In the genomic region with DNA sequence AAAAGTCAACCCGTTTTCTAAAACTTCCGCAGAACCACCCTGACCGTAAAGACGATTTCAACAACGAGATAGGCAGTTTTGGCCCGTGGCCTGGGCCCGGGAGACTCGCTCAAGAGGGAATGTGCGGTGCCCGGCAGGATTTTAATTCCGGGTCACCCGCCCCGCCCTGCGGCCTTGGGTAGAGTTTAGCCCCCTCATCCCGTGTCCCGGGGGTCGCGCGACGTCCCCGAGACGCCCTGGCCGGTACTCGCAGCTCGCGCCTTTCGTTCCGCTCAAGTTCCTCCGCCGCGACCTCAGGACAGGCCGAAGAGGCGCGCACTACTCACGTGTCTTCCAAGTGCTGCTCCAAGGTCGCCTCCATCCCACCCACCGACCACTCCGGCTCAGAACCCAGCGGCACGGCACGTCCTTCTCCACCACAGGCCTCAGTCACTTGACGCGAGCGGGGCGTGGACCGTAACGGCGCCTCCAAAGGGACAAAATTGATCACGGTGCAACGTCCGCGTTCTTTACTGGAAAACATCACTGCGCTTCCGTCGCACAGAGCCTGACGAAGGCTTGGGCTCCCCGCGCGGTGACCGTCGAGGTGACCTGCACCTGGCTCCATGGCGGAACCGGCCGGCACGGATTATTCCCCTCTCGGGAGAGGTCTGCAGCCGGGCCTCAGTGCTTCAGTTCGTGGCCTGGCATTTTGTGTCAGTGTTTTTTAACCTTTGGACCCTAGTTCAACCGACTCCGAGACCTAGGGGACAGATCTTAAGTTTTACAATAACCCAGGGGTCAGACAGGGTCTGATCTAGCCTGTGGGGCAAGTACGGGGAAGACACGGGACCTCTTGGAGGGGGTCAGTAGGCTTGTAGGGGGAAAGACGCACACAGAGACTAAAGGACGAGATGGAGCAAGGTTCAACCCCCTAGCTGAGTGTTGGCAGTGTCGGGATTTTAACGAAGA, we compare ENCODE assay signal across 8 cellular contexts. TPM values are rescaled to one million over a fixed set of nuclear protein-coding genes. Genes with fewer than 3 reads are reported as not detected.
DNase-seq lines count a peak whose midpoint lies in the region; FAIRE-seq and TF ChIP-seq lines count a peak whose summit lies in the region.

Gene LAMTOR5 (minus strand): TSS at position 435 of the 951 bp plus-strand sequence. CDS start 74 bp downstream, at position 361.

- H3K27ac ChIP-seq in neural cell (ENCODE audit: low read length) (peak within 1 kb of the TSS; percentile 57), stomach (peak within 1 kb of the TSS; percentile 92 to 97 (median 95))

- intact Hi-C loops in stomach (cut with DNase I; ENCODE audit: low total_unique reads), result loop anchor here (10.0 kb wide), 1 partner anchor 63 kb away; no protein-coding TSS in a partner anchor

- peak; percentile 89 for TF ChIP-seq POLR2A in H54 (IDR thresholded peaks at IDR 0.05; ENCODE audit: low read depth, low read length)
- peak in 2 of 4 donors; percentile 73 to 80 for TF ChIP-seq POLR2A in stomach (IDR thresholded peaks at IDR 0.05)

- H3K4me3 ChIP-seq in fibroblast of villous mesenchyme (ENCODE audit: low read depth, low read length), result peak within 1 kb of the TSS; percentile 73
- H3K4me3 ChIP-seq in neural cell (ENCODE audit: low read length), result peak within 1 kb of the TSS; percentile 97
- H3K4me3 ChIP-seq in stomach, result peak within 1 kb of the TSS; percentile 65 to 90 (median 86)

- TF ChIP-seq CTCF in fibroblast of villous mesenchyme (IDR thresholded peaks at IDR 0.05; ENCODE audit: insufficient read depth, low read depth, low read length) (no peak), neural cell (IDR thresholded peaks at IDR 0.05; ENCODE audit: poor library complexity, severe bottlenecking) (no peak), stomach (IDR thresholded peaks at IDR 0.05) (no peak)

- no peaks in the 10 kb centered on the region for H4K20me1 ChIP-seq in neural cell (ENCODE audit: insufficient read depth)

- TF ChIP-seq RAD21 in neural cell (conservative IDR thresholded peaks at IDR 0.05), result no peak

- H3K27me3 ChIP-seq in neural cell (ENCODE audit: insufficient read depth, low read depth, low read length), result no peaks in the 10 kb centered on the region
- H3K27me3 ChIP-seq in stomach, result no peaks in the 10 kb centered on the region

- peak within 1 kb of the TSS; percentile 99 for H2AFZ ChIP-seq in neural cell (ENCODE audit: low read depth, low read length)

- TF ChIP-seq EP300 in neural cell (conservative IDR thresholded peaks at IDR 0.05; ENCODE audit: poor library complexity, severe bottlenecking), result peak; percentile 65
- no peak for TF ChIP-seq EP300 in stomach (IDR thresholded peaks at IDR 0.05)

- peaks cover 13% of the 10 kb centered on the region for H3K79me2 ChIP-seq in neural cell (replicated peaks; ENCODE audit: insufficient read depth, low read length)

- peak within 1 kb of the TSS; percentile 60 for H3K4me2 ChIP-seq in neural cell (ENCODE audit: low read length)

- peaks cover 9% of the 10 kb centered on the region for H3K36me3 ChIP-seq in ES-I3 (ENCODE audit: insufficient read depth, low read length)
- no peaks in the 10 kb centered on the region for H3K36me3 ChIP-seq in neural cell (ENCODE audit: insufficient read depth, low read length)
- H3K36me3 ChIP-seq in stomach, result peaks cover 26 to 35% (median 34%) of the 10 kb centered on the region in 4 donors

- DNase-seq in H54 (ENCODE audit: insufficient read length, low spot score) (peak; percentile 77), M059J (ENCODE audit: low read depth) (peak; percentile 91), SIG-M5 (lab: John Stamatoyannopoulos, UW) (peak; percentile 51), activated gamma-delta T cell treated with Interleukin-2 at 50 U/mL for 16 hours (peak; percentile 89), fibroblast of villous mesenchyme (ENCODE audit: low read depth) (peak; percentile 94), stomach (peak; percentile 94)

- H3K4me1 ChIP-seq in ES-I3 (ENCODE audit: insufficient read depth, low read length) (no peaks in the 10 kb centered on the region), stomach (peaks cover 17 to 38% (median 33%) of the 10 kb centered on the region in 4 donors)

- WGBS in stomach, 5 donors, result 0 to 1% (median 0%) methylated on average over 49 to 76 of the region's 76 CpGs

- H3K9me2 ChIP-seq in neural cell (ENCODE audit: insufficient read depth, low read length), result no peaks in the 10 kb centered on the region

- peak; percentile 75 for FAIRE-seq in H54 (lab: Jason Lieb, UNC)

- H3K9me3 ChIP-seq in ES-I3 (ENCODE audit: control insufficient read depth, insufficient read depth, low read length), result no peaks in the 10 kb centered on the region
- H3K9me3 ChIP-seq in neural cell (ENCODE audit: low read length), result no peaks in the 10 kb centered on the region
- H3K9me3 ChIP-seq in stomach, result no peaks in the 10 kb centered on the region

- no peaks in the 10 kb centered on the region for H3F3A ChIP-seq in neural cell (ENCODE audit: insufficient read depth, low read length, poor library complexity, severe bottlenecking)

- peak within 1 kb of the TSS; percentile 88 for H3K9ac ChIP-seq in ES-I3 (ENCODE audit: low read depth, low read length)
- H3K9ac ChIP-seq in neural cell (ENCODE audit: low read length), result peak within 1 kb of the TSS; percentile 82

TF ChIP-seq in neural cell, 6 proteins besides CTCF, POLR2A, EP300 and RAD21:
- peak; percentile 74 for TF ChIP-seq TAF1 (IDR thresholded peaks at IDR 0.05; ENCODE audit: low read depth)
- peak; percentile 59 for TF ChIP-seq REST (IDR thresholded peaks at IDR 0.05; ENCODE audit: borderline replicate concordance)
- TF ChIP-seq SMC3 (conservative IDR thresholded peaks at IDR 0.05; ENCODE audit: poor library complexity), result peak; percentile 48
- TF ChIP-seq EZH2 (IDR thresholded peaks at IDR 0.05; ENCODE audit: borderline replicate concordance, insufficient read depth, low read length, poor library complexity, severe bottlenecking), result no peak
- peak; percentile 91 for TF ChIP-seq MXI1 (conservative IDR thresholded peaks at IDR 0.05; ENCODE audit: poor library complexity, severe bottlenecking)
- TF ChIP-seq POLR2AphosphoS5 (IDR thresholded peaks at IDR 0.05), result peak; percentile 91

RNA-seq across cellular contexts. Expression of gene LAMTOR5, which starts in this region (rescaled TPM):
- 96.8 and 157 TPM in 2 replicates for total RNA-seq in M059J (2014; rRNA removed; shearing (Covaris generic))
- total RNA-seq in fibroblast of villous mesenchyme (57.3 and 64.3 TPM in 2 replicates), stomach (10 to 100 TPM in 3 of 5 donors, 1 to 10 TPM in 1, not detected in 1; 8.5 to 48.8 (median 18.6) TPM)
- polyA plus RNA-seq in neural cell (102 and 111 TPM in 2 replicates), stomach (100 to 1,000 TPM; 269 to 440 (median 318) TPM)
- 24.1 and 24.5 TPM in 2 replicates for polyA minus RNA-seq in neural cell

Comparison
In these comparisons a context has a peak if more than half of its experiments do, and no peak if none do; other contexts are left out.
1. Peak in every context shown above with its lines: DNase-seq, H3K4me3 ChIP-seq and H3K27ac ChIP-seq.